Comparison of ENCODE assay signal across 8 cellular contexts in the genomic region with DNA sequence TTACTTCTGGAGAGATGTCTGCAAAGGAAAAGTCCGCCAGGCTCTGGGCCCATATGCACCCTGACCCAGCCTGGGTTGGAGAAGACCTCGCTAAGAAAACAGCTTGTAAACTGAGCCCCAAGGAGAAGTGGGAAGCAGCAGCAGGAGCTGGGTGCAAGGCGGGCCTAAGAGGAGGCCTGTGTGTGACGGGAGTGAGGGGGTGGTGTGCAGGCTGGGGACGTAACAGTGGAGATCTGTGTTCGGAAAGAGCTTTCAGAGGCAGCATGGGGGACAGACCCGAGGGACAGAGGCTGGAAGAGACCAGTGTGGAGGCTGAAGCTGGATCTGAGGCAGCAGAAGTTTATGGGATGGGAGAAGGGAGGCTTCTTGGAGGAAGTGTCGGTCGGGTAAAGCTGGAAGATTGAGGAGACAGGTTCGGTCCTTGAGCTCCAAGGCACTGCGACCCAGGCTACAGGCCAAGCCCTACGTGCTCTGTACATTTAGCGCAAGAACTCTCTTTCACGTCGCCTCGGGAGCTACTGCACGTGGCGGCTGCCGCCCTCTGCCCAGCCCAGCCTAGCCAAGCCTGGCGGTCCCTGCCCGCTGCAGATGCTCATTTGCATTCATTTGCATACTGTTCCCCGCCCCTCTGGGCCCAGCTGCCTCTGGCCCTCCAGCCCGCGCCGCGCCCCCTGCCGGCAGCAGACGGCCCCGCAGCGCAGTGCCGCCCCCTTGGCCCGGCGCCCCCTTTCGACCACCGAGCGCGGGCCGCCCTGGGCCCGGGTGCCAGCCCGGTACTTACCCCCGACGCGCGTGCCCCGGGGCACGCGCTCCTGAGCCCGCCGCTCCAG. TPM values are rescaled to one million over a fixed set of nuclear protein-coding genes. Genes with fewer than 3 reads are reported as not detected.
DNase-seq lines count a peak whose midpoint lies in the region; FAIRE-seq and TF ChIP-seq lines count a peak whose summit lies in the region.

No MANE protein-coding gene starts in this region.

- DNase-seq in AG09309 (ENCODE audit: low read depth) (no peak), GM19239 (ENCODE audit: insufficient read length, low spot score) (peak; percentile 78), T-helper 9 cell (peak; percentile 16), medulla oblongata (ENCODE audit: extremely low spot score) (peak; percentile 70), LoVo (ENCODE audit: low spot score) (no peak)
- peak; percentile 23 for DNase-seq in stimulated activated naive CD4-positive, alpha-beta T cell treated with Interleukin-2 at 50 U/mL for 16 hours (lab: John Stamatoyannopoulos, UW)
- DNase-seq in central memory CD4-positive, alpha-beta T cell: no peak

- 27 to 28% methylated on average over 49 of the region's 49 CpGs for WGBS in ectodermal cell, 2 experiments

- no peaks in the 10 kb centered on the region for H3K36me3 ChIP-seq in ectodermal cell (ENCODE audit: control insufficient read depth, insufficient read depth, low read length)

- TF ChIP-seq CTCF in AG09309 (IDR thresholded peaks at IDR 0.05; ENCODE audit: control insufficient read depth, insufficient read depth, low read depth, low read length, missing control alignments): peak; percentile 28

- no peak for FAIRE-seq in GM19239 (lab: Jason Lieb, UNC)

- H3K4me3 ChIP-seq in AG09309 (ENCODE audit: control insufficient read depth, low read depth, low read length) (peak overlapping the region; percentile 54), ectodermal cell (ENCODE audit: insufficient read depth, low read depth, low read length) (peak overlapping the region; percentile 61)

- no peaks in the 10 kb centered on the region for H3K9me3 ChIP-seq in ectodermal cell (ENCODE audit: control insufficient read depth, low read length)

- H3K4me1 ChIP-seq in ectodermal cell (ENCODE audit: control insufficient read depth, insufficient read depth, low read length): peaks cover 14% of the 10 kb centered on the region

- peaks cover 21% of the 10 kb centered on the region for H3K27me3 ChIP-seq in ectodermal cell (ENCODE audit: control insufficient read depth, insufficient read depth, low read length, poor library complexity, severe bottlenecking)

- H3K27ac ChIP-seq in ectodermal cell (ENCODE audit: insufficient read depth, low read depth, low read length, poor library complexity, severe bottlenecking): peak overlapping the region; percentile 12

RNA-seq across cellular contexts. Expression of gene HPCA, which starts 6.3 kb away (rescaled TPM):
- polyA plus RNA-seq in ectodermal cell (2013, experiment 1 of 4): 1.2 TPM
- polyA plus RNA-seq in ectodermal cell (2013, experiment 2 of 4): 2.8 TPM
- polyA plus RNA-seq in ectodermal cell (2013, experiment 3 of 4): 3.7 TPM
- polyA plus RNA-seq in ectodermal cell (2013, experiment 4 of 4): 2.7 TPM

RNA-seq across cellular contexts. Expression of gene TMEM54, which starts 8.6 kb away (rescaled TPM):
- polyA plus RNA-seq in ectodermal cell (2013, experiment 1 of 4): 5.9 TPM
- 10.5 TPM for polyA plus RNA-seq in ectodermal cell (2013, experiment 2 of 4)
- 10.1 TPM for polyA plus RNA-seq in ectodermal cell (2013, experiment 3 of 4)
- polyA plus RNA-seq in ectodermal cell (2013, experiment 4 of 4): 14.3 TPM

RNA-seq across cellular contexts. Expression of gene FNDC5, which starts 21.9 kb away (rescaled TPM):
- 31.8 TPM for polyA plus RNA-seq in ectodermal cell (2013, experiment 1 of 4)
- polyA plus RNA-seq in ectodermal cell (2013, experiment 2 of 4): 35.5 TPM
- 28.4 TPM for polyA plus RNA-seq in ectodermal cell (2013, experiment 3 of 4)
- polyA plus RNA-seq in ectodermal cell (2013, experiment 4 of 4): 40.0 TPM

Comparison
In these comparisons a context has a peak if more than half of its experiments do, and no peak if none do; other contexts are left out.
1. DNase-seq: peak in GM19239 (single experiment), T-helper 9 cell (single experiment), medulla oblongata (single experiment) and stimulated activated naive CD4-positive, alpha-beta T cell treated with Interleukin-2 at 50 U/mL for 16 hours (single experiment); none in AG09309 (single experiment), LoVo (single experiment) and central memory CD4-positive, alpha-beta T cell (single experiment).